Comparison of ENCODE assay signal across 1 cellular context in the genomic region with DNA sequence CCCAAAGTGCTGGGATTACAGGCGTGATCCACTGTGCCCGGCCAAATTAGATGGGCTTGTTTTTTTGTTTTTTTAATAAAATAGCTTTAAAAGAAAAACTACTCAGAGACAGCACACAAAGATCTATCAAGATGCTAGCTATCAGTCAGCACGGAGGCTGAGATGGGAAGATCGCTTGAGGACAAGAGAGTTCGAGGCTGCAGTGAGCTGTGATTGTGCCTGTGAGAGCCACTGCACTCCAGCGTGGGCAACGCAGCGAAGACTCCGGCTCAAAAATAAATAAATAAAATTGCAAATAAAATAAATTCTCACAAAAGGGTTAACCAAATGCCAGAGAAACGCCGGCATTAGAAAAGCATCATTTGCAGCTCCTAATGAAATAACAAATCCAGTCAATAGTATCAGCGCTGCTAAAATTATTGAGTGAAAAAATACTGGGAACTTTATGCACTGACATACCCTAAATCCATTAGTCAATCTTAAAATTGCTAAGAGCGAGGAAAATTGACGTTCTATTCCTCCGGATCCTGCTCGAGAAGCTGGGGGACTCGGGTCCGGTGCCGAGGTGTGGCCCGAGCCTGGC.
TF ChIP-seq lines count a peak whose summit lies in the region.

No MANE protein-coding gene starts in this region.

TF ChIP-seq in IMR-90, 13 proteins besides CTCF, POLR2A, EP300 and RAD21 (continued from another document):
- no peak for TF ChIP-seq RCOR1 (IDR thresholded peaks at IDR 0.05; ENCODE audit: insufficient replicate concordance, low read length)
- TF ChIP-seq CHD1 (IDR thresholded peaks at IDR 0.05; ENCODE audit: low read depth, low read length) = no peak
- no peak for TF ChIP-seq CEBPB (IDR thresholded peaks at IDR 0.05; ENCODE audit: low read depth, low read length)
- TF ChIP-seq FOS (IDR thresholded peaks at IDR 0.05; ENCODE audit: low read depth, low read length) = no peak
- no peak for TF ChIP-seq SMC3 (IDR thresholded peaks at IDR 0.05; ENCODE audit: low read depth, low read length)
- no peak for TF ChIP-seq MXI1 (IDR thresholded peaks at IDR 0.05; ENCODE audit: borderline replicate concordance, low read depth, low read length)
- TF ChIP-seq RFX5 (IDR thresholded peaks at IDR 0.05; ENCODE audit: low read depth, low read length) = no peak
- TF ChIP-seq, protein P1, sequence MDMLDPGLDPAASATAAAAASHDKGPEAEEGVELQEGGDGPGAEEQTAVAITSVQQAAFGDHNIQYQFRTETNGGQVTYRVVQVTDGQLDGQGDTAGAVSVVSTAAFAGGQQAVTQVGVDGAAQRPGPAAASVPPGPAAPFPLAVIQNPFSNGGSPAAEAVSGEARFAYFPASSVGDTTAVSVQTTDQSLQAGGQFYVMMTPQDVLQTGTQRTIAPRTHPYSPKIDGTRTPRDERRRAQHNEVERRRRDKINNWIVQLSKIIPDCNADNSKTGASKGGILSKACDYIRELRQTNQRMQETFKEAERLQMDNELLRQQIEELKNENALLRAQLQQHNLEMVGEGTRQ (IDR thresholded peaks at IDR 0.05; ENCODE audit: low read depth, low read length) = no peak
- TF ChIP-seq, protein P2, sequence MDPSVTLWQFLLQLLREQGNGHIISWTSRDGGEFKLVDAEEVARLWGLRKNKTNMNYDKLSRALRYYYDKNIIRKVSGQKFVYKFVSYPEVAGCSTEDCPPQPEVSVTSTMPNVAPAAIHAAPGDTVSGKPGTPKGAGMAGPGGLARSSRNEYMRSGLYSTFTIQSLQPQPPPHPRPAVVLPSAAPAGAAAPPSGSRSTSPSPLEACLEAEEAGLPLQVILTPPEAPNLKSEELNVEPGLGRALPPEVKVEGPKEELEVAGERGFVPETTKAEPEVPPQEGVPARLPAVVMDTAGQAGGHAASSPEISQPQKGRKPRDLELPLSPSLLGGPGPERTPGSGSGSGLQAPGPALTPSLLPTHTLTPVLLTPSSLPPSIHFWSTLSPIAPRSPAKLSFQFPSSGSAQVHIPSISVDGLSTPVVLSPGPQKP (IDR thresholded peaks at IDR 0.05; ENCODE audit: borderline replicate concordance, low read depth, low read length) = no peak
